In genomic region chr9:134791009-134791408, GRCh38 we compare ENCODE assay signal across 21 cellular contexts.
"Had no signal": no experiment of that assay in that cellular context is flagged by ENCODE, and none has a peak within 500 bp of the region (broad histone marks: within the 10 kb centered on the region; RNA-seq: fewer than 3 reads in every experiment).

No MANE protein-coding gene starts in this region.

- H3K9me3 ChIP-seq: ascending aorta had no signal

- DNase-seq: activated CD4-positive, alpha-beta T cell treated with anti-CD3 and anti-CD28 coated beads for 48 hours; activated CD4-positive, alpha-beta T cell treated with anti-CD3 and anti-CD28 coated beads, Interleukin-2, amount 50 U/mL, for 48 hours; activated CD4-positive, CD25-positive, alpha-beta regulatory T cell treated with anti-CD3 and anti-CD28 coated beads, Interleukin-2, amount 50 U/mL, for 72 hours; activated CD8-positive, alpha-beta memory T cell treated with anti-CD3 and anti-CD28 coated beads, Interleukin-2, amount 10 ng/mL, durations not matched to agents 7 days and 5 days; activated effector memory CD4-positive, alpha-beta T cell treated with Interleukin-2 at 50 U/mL for 16 hours; activated naive CD4-positive, alpha-beta T cell; activated naive CD8-positive, alpha-beta T cell treated with anti-CD3 and anti-CD28 coated beads, Interleukin-2, amount 50 U/mL, for 24 hours; activated T-cell treated with anti-CD3 and anti-CD28 coated beads, Interleukin-2, amount 50 U/mL, for 24 hours; amniotic stem cell; Kasumi-1; NCI-H1092; NCI-H1417; NCI-H2029 treated with DMSO at 0.1 percent for 48 hours; NCI-H446; NCI-H526; NCI-H774; SHP77 had no signal

- H3K4me3 ChIP-seq: ascending aorta, K562 had no signal

- H3K27ac ChIP-seq: ascending aorta had no signal

- H3K4me1 ChIP-seq: ascending aorta had no signal

- FAIRE-seq: K562 had no signal

- H3K27me3 ChIP-seq: ascending aorta had no signal

- ATAC-seq: activated CD8-positive, alpha-beta memory T cell treated with anti-CD3 and anti-CD28 coated beads, Interleukin-2, amount 10 ng/mL, durations not matched to agents 7 days and 5 days; activated naive CD4-positive, alpha-beta T cell treated with anti-CD3 and anti-CD28 coated beads, Interleukin-2, amount 50 U/mL, for 72 hours; activated naive CD8-positive, alpha-beta T cell treated with anti-CD3 and anti-CD28 coated beads, Interleukin-2, amount 50 U/mL, for 24 hours; K562; WTC11 had no signal
